Comparison of ENCODE assay signal across 2 cellular contexts in genomic region chr6:151143806-151144205, GRCh38.
TF ChIP-seq lines count a peak whose summit lies in the region.

No MANE protein-coding gene starts in this region.

TF ChIP-seq in GM23338, 12 proteins besides CTCF, POLR2A, EP300 and RAD21 (continued from another document):
- TF ChIP-seq EZH2phosphoT487 (IDR thresholded peaks at IDR 0.05; ENCODE audit: unreplicated experiment) (no peak), JUNB (IDR thresholded peaks at IDR 0.05; ENCODE audit: unreplicated experiment) (no peak), CREB1 (CRISPR knock-in tag; IDR thresholded peaks at IDR 0.05; ENCODE audit: low read depth) (no peak)

TF ChIP-seq in K562, 482 proteins besides CTCF, POLR2A, EP300 and RAD21 (continued from another document):
- TF ChIP-seq, protein P1, sequence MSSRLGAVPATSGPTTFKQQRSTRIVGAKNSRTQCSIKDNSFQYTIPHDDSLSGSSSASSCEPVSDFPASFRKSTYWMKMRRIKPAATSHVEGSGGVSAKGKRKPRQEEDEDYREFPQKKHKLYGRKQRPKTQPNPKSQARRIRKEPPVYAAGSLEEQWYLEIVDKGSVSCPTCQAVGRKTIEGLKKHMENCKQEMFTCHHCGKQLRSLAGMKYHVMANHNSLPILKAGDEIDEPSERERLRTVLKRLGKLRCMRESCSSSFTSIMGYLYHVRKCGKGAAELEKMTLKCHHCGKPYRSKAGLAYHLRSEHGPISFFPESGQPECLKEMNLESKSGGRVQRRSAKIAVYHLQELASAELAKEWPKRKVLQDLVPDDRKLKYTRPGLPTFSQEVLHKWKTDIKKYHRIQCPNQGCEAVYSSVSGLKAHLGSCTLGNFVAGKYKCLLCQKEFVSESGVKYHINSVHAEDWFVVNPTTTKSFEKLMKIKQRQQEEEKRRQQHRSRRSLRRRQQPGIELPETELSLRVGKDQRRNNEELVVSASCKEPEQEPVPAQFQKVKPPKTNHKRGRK (tag; IDR thresholded peaks at IDR 0.05): peak; percentile 70; the same call in 1 of the 2 replicates
- no peak for TF ChIP-seq SAFB (IDR thresholded peaks at IDR 0.05; ENCODE audit: borderline replicate concordance, low read depth, low read length)
